Comparison of ENCODE assay signal across 7 cellular contexts in genomic region chr1:10530281-10530740, GRCh38. TPM values are rescaled to one million over a fixed set of nuclear protein-coding genes. Genes with fewer than 3 reads are reported as not detected.
A peak's percentile ranks its signal among the peaks of the same experiment; 100 is the strongest.
DNase-seq lines count a peak whose midpoint lies in the region; FAIRE-seq and TF ChIP-seq lines count a peak whose summit lies in the region.

No MANE protein-coding gene starts in this region.

- no peak for TF ChIP-seq POLR2A in stomach (IDR thresholded peaks at IDR 0.05)
- TF ChIP-seq POLR2A in GM12891 (IDR thresholded peaks at IDR 0.05; ENCODE audit: low read depth, low read length): no peak

- no peaks in the 10 kb centered on the region for H3K27me3 Mint-ChIP-seq in T-helper 2 cell treated with Interferon-gamma antibody and Interleukin-4, amounts not matched to agents 5 μg/mL and 100 μg/mL, for 36 hours (ENCODE audit: low read depth)

- H3K36me3 ChIP-seq in ascending aorta (no peaks in the 10 kb centered on the region), iPS-18a (ENCODE audit: control insufficient read depth, low read depth, low read length) (no peaks in the 10 kb centered on the region), stomach (no peaks in the 10 kb centered on the region)

- no peaks in the 10 kb centered on the region for H3K9me3 ChIP-seq in ascending aorta
- no peaks in the 10 kb centered on the region for H3K9me3 ChIP-seq in iPS-18a (ENCODE audit: control insufficient read depth, low read depth, low read length)
- no peaks in the 10 kb centered on the region for H3K9me3 ChIP-seq in stomach

- intact Hi-C loops in ascending aorta (cut with DNase I): loop anchor here (5.0 kb wide), 1 partner anchor 677 kb away; no protein-coding TSS in a partner anchor
- intact Hi-C loops in stomach (cut with DNase I; ENCODE audit: low total_unique reads): no loop called here

- H3K27me3 ChIP-seq in ascending aorta: no peaks in the 10 kb centered on the region
- peaks cover 5% of the 10 kb centered on the region for H3K27me3 ChIP-seq in iPS-18a (ENCODE audit: control insufficient read depth, insufficient read depth, low read length)
- H3K27me3 ChIP-seq in stomach: no peaks in the 10 kb centered on the region

- no peak for FAIRE-seq in GM12891 (lab: Jason Lieb, UNC)

- peak; percentile 85 for DNase-seq in HCEC 1CT
- peak in 1 of 2 donors; percentile 66 for DNase-seq in ascending aorta (ENCODE audit: low spot score in 2 of 2)
- peak; percentile 61 for DNase-seq in stomach
- DNase-seq in DMS153 treated with DMSO at 0.1 percent for 48 hours (lab: John Stamatoyannopoulos, UW; ENCODE audit: unreplicated experiment): no peak
- DNase-seq in T-helper 2 cell treated with Interferon-gamma antibody and Interleukin-4, amounts not matched to agents 5 μg/mL and 100 μg/mL, for 36 hours (ENCODE audit: low spot score): no peak
- no peak for DNase-seq in GM12891 (ENCODE audit: insufficient read length, low spot score)

- no peak overlapping the region for H3K27ac Mint-ChIP-seq in T-helper 2 cell treated with Interferon-gamma antibody and Interleukin-4, amounts not matched to agents 5 μg/mL and 100 μg/mL, for 36 hours

- no peak overlapping the region for H3K9ac ChIP-seq in iPS-18a (ENCODE audit: low read length)

- H3K9me3 Mint-ChIP-seq in T-helper 2 cell treated with Interferon-gamma antibody and Interleukin-4, amounts not matched to agents 5 μg/mL and 100 μg/mL, for 36 hours: no peaks in the 10 kb centered on the region

- peak; percentile 51 to 67 (median 60) for TF ChIP-seq CTCF in ascending aorta (IDR thresholded peaks at IDR 0.05)
- TF ChIP-seq CTCF in stomach (IDR thresholded peaks at IDR 0.05): peak in 5 of 7 experiments; percentile 58 to 83 (median 74)

- H3K4me3 ChIP-seq in ascending aorta (peak overlapping the region in 1 of 2 donors; percentile 33), iPS-18a (ENCODE audit: low read length) (peak overlapping the region; percentile 50), stomach (no peak overlapping the region)

- peak overlapping the region; percentile 31 to 74 for H3K27ac ChIP-seq in ascending aorta
- H3K27ac ChIP-seq in iPS-18a (ENCODE audit: low read length): no peak overlapping the region
- peak overlapping the region in 3 of 5 donors; percentile 57 to 73 (median 69) for H3K27ac ChIP-seq in stomach

- H3K36me3 Mint-ChIP-seq in T-helper 2 cell treated with Interferon-gamma antibody and Interleukin-4, amounts not matched to agents 5 μg/mL and 100 μg/mL, for 36 hours (ENCODE audit: low read depth): peaks cover 3% of the 10 kb centered on the region

- no peak overlapping the region for H3K4me3 Mint-ChIP-seq in T-helper 2 cell treated with Interferon-gamma antibody and Interleukin-4, amounts not matched to agents 5 μg/mL and 100 μg/mL, for 36 hours

- 25 to 43% (median 32%) methylated on average over 20 of the region's 20 CpGs for WGBS in stomach, 5 donors

- H3K4me1 Mint-ChIP-seq in T-helper 2 cell treated with Interferon-gamma antibody and Interleukin-4, amounts not matched to agents 5 μg/mL and 100 μg/mL, for 36 hours (ENCODE audit: low read depth): peaks cover 11% of the 10 kb centered on the region

- H3K4me1 ChIP-seq in ascending aorta (peaks cover 10 to 26% of the 10 kb centered on the region in 2 donors), iPS-18a (ENCODE audit: control insufficient read depth, low read depth, low read length) (peaks cover 55% of the 10 kb centered on the region), stomach (peaks cover 29 to 41% (median 35%) of the 10 kb centered on the region in 4 donors)

- TF ChIP-seq EP300 in stomach (IDR thresholded peaks at IDR 0.05): no peak

TF ChIP-seq in GM12891, 5 proteins besides CTCF, POLR2A, EP300 and RAD21:
- no peak for TF ChIP-seq PAX5 (IDR thresholded peaks at IDR 0.05; ENCODE audit: insufficient read depth, low read length, severe bottlenecking)
- no peak for TF ChIP-seq TAF1 (IDR thresholded peaks at IDR 0.05; ENCODE audit: low read depth, low read length)
- no peak for TF ChIP-seq SPI1 (IDR thresholded peaks at IDR 0.05; ENCODE audit: low read depth, low read length)
- TF ChIP-seq POLR2AphosphoS5 (IDR thresholded peaks at IDR 0.05; ENCODE audit: low read depth, low read length): no peak
- TF ChIP-seq POU2F2 (IDR thresholded peaks at IDR 0.05; ENCODE audit: low read depth, low read length): no peak

RNA-seq across cellular contexts. Expression of gene PEX14, which starts 55.6 kb away (rescaled TPM):
- 10.6 TPM for total RNA-seq in ascending aorta
- total RNA-seq in stomach: 10 to 100 TPM; 12.5 to 26.3 (median 14.7) TPM
- polyA plus RNA-seq in stomach: 10 to 100 TPM in 1 of 3 donors, 1 to 10 TPM in 2; 8.2 to 11.2 (median 9.3) TPM
- 12.8 TPM for polyA plus RNA-seq in GM12891 (2012; ENCODE audit: low read depth, missing spikeins)

RNA-seq across cellular contexts. Expression of gene DFFA, which starts 58.0 kb away (rescaled TPM):
- total RNA-seq in ascending aorta (11.8 TPM), stomach (10 to 100 TPM; 10.7 to 22.2 (median 13.0) TPM)
- polyA plus RNA-seq in stomach: 10 to 100 TPM; 12.7 to 16.6 (median 13.0) TPM
- 24.8 TPM for polyA plus RNA-seq in GM12891 (2012; ENCODE audit: low read depth, missing spikeins)

Comparison
In these comparisons a context has a peak if more than half of its experiments do, and no peak if none do; other contexts are left out.
1. DNase-seq: peak in HCEC 1CT (single experiment) and stomach (single experiment); none in DMS153 treated with DMSO at 0.1 percent for 48 hours (single experiment), T-helper 2 cell treated with Interferon-gamma antibody and Interleukin-4, amounts not matched to agents 5 μg/mL and 100 μg/mL, for 36 hours (single experiment) and GM12891 (single experiment).